9 cellular contexts compared by ENCODE assay signal in genomic region chr2:19356545-19357382, GRCh38. TPM values are rescaled to one million over a fixed set of nuclear protein-coding genes. Genes with fewer than 3 reads are reported as not detected.
DNase-seq lines count a peak whose midpoint lies in the region; ATAC-seq and TF ChIP-seq lines count a peak whose summit lies in the region.
"Had no signal": no experiment of that assay in that cellular context is flagged by ENCODE, and none has a peak within 500 bp of the region (broad histone marks: within the 10 kb centered on the region; RNA-seq: fewer than 3 reads in every experiment).

No MANE protein-coding gene starts in this region.

- peak overlapping the region; percentile 9 for H3K4me3 Mint-ChIP-seq in activated CD8-positive, alpha-beta T cell treated with anti-CD3 and anti-CD28 coated beads, Interleukin-2, amount 10 ng/mL, durations not matched to agents 7 days and 5 days
- H3K4me3 Mint-ChIP-seq in activated CD8-positive, alpha-beta T cell treated with anti-CD3 and anti-CD28 coated beads for 36 hours: no peak overlapping the region

- H3K36me3 Mint-ChIP-seq in activated CD8-positive, alpha-beta T cell treated with anti-CD3 and anti-CD28 coated beads, Interleukin-2, amount 10 ng/mL, durations not matched to agents 7 days and 5 days (ENCODE audit: low read depth): peaks cover 3% of the 10 kb centered on the region
- H3K36me3 Mint-ChIP-seq in activated CD8-positive, alpha-beta T cell treated with anti-CD3 and anti-CD28 coated beads for 36 hours (ENCODE audit: low read depth): no peaks in the 10 kb centered on the region

- peak overlapping the region; percentile 65 to 85 (median 80) for H3K4me3 ChIP-seq in subcutaneous abdominal adipose tissue (ENCODE audit: low read depth in 1 of 5, low read length in 5 of 5)

- no peaks in the 10 kb centered on the region for H3K9me3 Mint-ChIP-seq in activated CD8-positive, alpha-beta T cell treated with anti-CD3 and anti-CD28 coated beads, Interleukin-2, amount 10 ng/mL, durations not matched to agents 7 days and 5 days (ENCODE audit: insufficient read depth)
- H3K9me3 Mint-ChIP-seq in activated CD8-positive, alpha-beta T cell treated with anti-CD3 and anti-CD28 coated beads for 36 hours: no peaks in the 10 kb centered on the region

- ATAC-seq in activated CD8-positive, alpha-beta T cell treated with anti-CD3 and anti-CD28 coated beads, Interleukin-2, amount 10 ng/mL, durations not matched to agents 7 days and 5 days: no peak
- ATAC-seq in activated CD8-positive, alpha-beta T cell treated with anti-CD3 and anti-CD28 coated beads for 36 hours: no peak
- no peak for ATAC-seq in GM21423 (IDR thresholded peaks at IDR 0.05; ENCODE audit: unreplicated experiment)
- no peak for ATAC-seq in HG02798 (IDR thresholded peaks at IDR 0.05; ENCODE audit: poor library complexity, unreplicated experiment)

- no peak overlapping the region for H3K27ac ChIP-seq in subcutaneous abdominal adipose tissue (ENCODE audit: low read depth, low read length)
- H3K27ac ChIP-seq: C4-2B had no signal

- peak; percentile 21 for DNase-seq in activated CD8-positive, alpha-beta T cell treated with anti-CD3 and anti-CD28 coated beads, Interleukin-2, amount 10 ng/mL, durations not matched to agents 7 days and 5 days
- no peak for DNase-seq in activated CD8-positive, alpha-beta T cell treated with anti-CD3 and anti-CD28 coated beads for 36 hours
- peak; percentile 39 for DNase-seq in astrocyte of the hippocampus (ENCODE audit: low read depth, low spot score)
- DNase-seq in left kidney (ENCODE audit: low read depth, low spot score): peak; percentile 68
- no peak for DNase-seq in NOMO-1 treated with DMSO at 0.1 percent for 48 hours (lab: John Stamatoyannopoulos, UW; ENCODE audit: unreplicated experiment)

- peaks cover 2 to 59% (median 54%) of the 10 kb centered on the region in 5 donors for H3K4me1 ChIP-seq in subcutaneous abdominal adipose tissue (ENCODE audit: control insufficient read depth in 5 of 5, insufficient read depth in 5 of 5, low read length in 5 of 5)

- H3K27ac Mint-ChIP-seq in activated CD8-positive, alpha-beta T cell treated with anti-CD3 and anti-CD28 coated beads, Interleukin-2, amount 10 ng/mL, durations not matched to agents 7 days and 5 days: peak overlapping the region; percentile 33
- H3K27ac Mint-ChIP-seq in activated CD8-positive, alpha-beta T cell treated with anti-CD3 and anti-CD28 coated beads for 36 hours: no peak overlapping the region

- peak overlapping the region in 3 of 5 donors; percentile 24 to 70 (median 38) for H3K9ac ChIP-seq in subcutaneous abdominal adipose tissue (ENCODE audit: low read length in 5 of 5)

- peaks cover 25 to 75% (median 60%) of the 10 kb centered on the region in 5 donors for H3K27me3 ChIP-seq in subcutaneous abdominal adipose tissue (ENCODE audit: control insufficient read depth in 5 of 5, insufficient read depth in 4 of 5, low read length in 5 of 5)

- intact Hi-C loops in activated CD8-positive, alpha-beta T cell treated with anti-CD3 and anti-CD28 coated beads for 36 hours (cut with micrococcal nuclease): loop anchor here (10.0 kb wide), 1 partner anchor 802 kb away; no protein-coding TSS in a partner anchor

- H3K36me3 ChIP-seq in subcutaneous abdominal adipose tissue (ENCODE audit: control insufficient read depth in 5 of 5, insufficient read depth in 5 of 5, low read length in 5 of 5): peaks cover 0 to 7% (median 0%) of the 10 kb centered on the region in 5 donors

- H3K4me1 Mint-ChIP-seq in activated CD8-positive, alpha-beta T cell treated with anti-CD3 and anti-CD28 coated beads, Interleukin-2, amount 10 ng/mL, durations not matched to agents 7 days and 5 days (ENCODE audit: low read depth): peaks cover 40% of the 10 kb centered on the region
- H3K4me1 Mint-ChIP-seq in activated CD8-positive, alpha-beta T cell treated with anti-CD3 and anti-CD28 coated beads for 36 hours (ENCODE audit: low read depth): peaks cover 33% of the 10 kb centered on the region

- TF ChIP-seq CTCF in activated CD8-positive, alpha-beta T cell treated with anti-CD3 and anti-CD28 coated beads for 36 hours (IDR thresholded peaks at IDR 0.05): no peak

- POLR2A ChIA-PET in activated CD8-positive, alpha-beta T cell treated with anti-CD3 and anti-CD28 coated beads, Interleukin-2, amount 10 ng/mL, durations not matched to agents 7 days and 5 days (lab: Charles Lee): interaction anchor here (5.4 kb wide), 1 partner anchor 9 kb away, joined by 36 read pairs; no protein-coding TSS in a partner anchor
- POLR2A ChIA-PET in activated CD8-positive, alpha-beta T cell treated with anti-CD3 and anti-CD28 coated beads for 36 hours (lab: Charles Lee): no interaction called here

- CTCF ChIA-PET in activated CD8-positive, alpha-beta T cell treated with anti-CD3 and anti-CD28 coated beads, Interleukin-2, amount 10 ng/mL, durations not matched to agents 7 days and 5 days (lab: Charles Lee): no interaction called here
- CTCF ChIA-PET in activated CD8-positive, alpha-beta T cell treated with anti-CD3 and anti-CD28 coated beads for 36 hours (lab: Charles Lee): interaction anchor here (5.9 kb wide), 1 partner anchor 8 kb away, joined by 56 read pairs; no protein-coding TSS in a partner anchor

- H3K9me3 ChIP-seq in subcutaneous abdominal adipose tissue (ENCODE audit: control insufficient read depth in 5 of 5, low read length in 5 of 5): no peaks in the 10 kb centered on the region

- H3K27me3 Mint-ChIP-seq in activated CD8-positive, alpha-beta T cell treated with anti-CD3 and anti-CD28 coated beads, Interleukin-2, amount 10 ng/mL, durations not matched to agents 7 days and 5 days (ENCODE audit: low read depth): peaks cover 94% of the 10 kb centered on the region
- H3K27me3 Mint-ChIP-seq in activated CD8-positive, alpha-beta T cell treated with anti-CD3 and anti-CD28 coated beads for 36 hours: peaks cover 85% of the 10 kb centered on the region

RNA-seq across cellular contexts. Expression of gene OSR1, which starts 1.7 kb away (rescaled TPM):
- not detected for total RNA-seq in activated CD8-positive, alpha-beta T cell treated with anti-CD3 and anti-CD28 coated beads, Interleukin-2, amount 10 ng/mL, durations not matched to agents 7 days and 5 days
- total RNA-seq in activated CD8-positive, alpha-beta T cell treated with anti-CD3 and anti-CD28 coated beads for 36 hours: not detected

Comparison
In these comparisons a context has a peak if more than half of its experiments do, and no peak if none do; other contexts are left out.
1. DNase-seq: peak in activated CD8-positive, alpha-beta T cell treated with anti-CD3 and anti-CD28 coated beads, Interleukin-2, amount 10 ng/mL, durations not matched to agents 7 days and 5 days (single experiment), astrocyte of the hippocampus (single experiment) and left kidney (single experiment); none in activated CD8-positive, alpha-beta T cell treated with anti-CD3 and anti-CD28 coated beads for 36 hours (single experiment) and NOMO-1 treated with DMSO at 0.1 percent for 48 hours (single experiment).